23 cellular contexts compared by ENCODE assay signal in genomic region chrX:48513670-48514069, GRCh38. TPM values are rescaled to one million over a fixed set of nuclear protein-coding genes. Genes with fewer than 3 reads are reported as not detected.
DNase-seq lines count a peak whose midpoint lies in the region; ATAC-seq, FAIRE-seq and TF ChIP-seq lines count a peak whose summit lies in the region.
"Had no signal": no experiment of that assay in that cellular context is flagged by ENCODE, and none has a peak within 500 bp of the region (broad histone marks: within the 10 kb centered on the region; RNA-seq: fewer than 3 reads in every experiment).

No MANE protein-coding gene starts in this region.

- H3K27me3 Mint-ChIP-seq in mesothelial cell of epicardium (ENCODE audit: low read depth) = no peaks in the 10 kb centered on the region
- H3K27me3 Mint-ChIP-seq: B cell; CD4-positive, CD25-positive, alpha-beta regulatory T cell; CD8-positive, alpha-beta memory T cell had no signal

- intact Hi-C loops in K562 (cut with micrococcal nuclease) = no loop called here

- H2AFZ ChIP-seq in K562 (ENCODE audit: low read depth, low read length) = 0 out of 2 replicates have a peak overlapping the region, but pooled peaks have one; percentile 5
- H2AFZ ChIP-seq: GM23338 had no signal

- no peaks in the 10 kb centered on the region for H3K27me3 ChIP-seq in K562 (ENCODE audit: control insufficient read depth in 2 of 2, insufficient read depth in 2 of 2, low read length in 2 of 2)

- no peak for FAIRE-seq in K562 (lab: Jason Lieb, UNC)
- FAIRE-seq: G401.6, GM12891, H54 had no signal

- TF ChIP-seq CTCF in K562 (IDR thresholded peaks at IDR 0.05 in 2 of 3, conservative IDR thresholded peaks at IDR 0.05 in 1 of 3; ENCODE audit: insufficient read depth in 2 of 3, low read depth in 1 of 3, low read length in 3 of 3) = no peak
- TF ChIP-seq CTCF in mesothelial cell of epicardium (IDR thresholded peaks at IDR 0.05; ENCODE audit: unreplicated experiment) = no peak

- ATAC-seq in K562 = peak; percentile 32
- no peak for ATAC-seq in stimulated activated effector memory CD8-positive, alpha-beta T cell treated with anti-CD3 and anti-CD28 coated beads, Interleukin-12 subunit alpha, Interleukin-12 subunit beta, amount 100 ng/mL, for 72 hours
- ATAC-seq: GM23338 had no signal

- DNase-seq in ELF-1 (ENCODE audit: low read depth, low spot score) (peak; percentile 48), K562 (ENCODE audit: extremely low read depth in 1 of 4, low spot score in 3 of 4) (peak; percentile 18 to 43 (median 26)), islet precursor cell (peak; percentile 68), NCI-H187 (lab: John Stamatoyannopoulos, UW) (no peak), NCI-H2227 (lab: John Stamatoyannopoulos, UW; ENCODE audit: unreplicated experiment) (no peak), mesothelial cell of epicardium (ENCODE audit: low spot score in 2 of 2, unreplicated experiment in 2 of 2) (no peak)
- DNase-seq in stimulated activated effector memory CD8-positive, alpha-beta T cell treated with anti-CD3 and anti-CD28 coated beads, Interleukin-12 subunit alpha, Interleukin-12 subunit beta, amount 100 ng/mL, for 72 hours (ENCODE audit: low spot score in 2 of 2) = no peak
- DNase-seq: C1 segment of cervical spinal cord; CD4-positive, CD25-positive, alpha-beta regulatory T cell; CD8-positive, alpha-beta memory T cell; COR-L47; DMS 273 treated with DMSO at 0.1 percent for 48 hours; DMS53; DND-41; EL; HCEC 1CT had no signal

- TF ChIP-seq POLR2A in K562 (conservative IDR thresholded peaks at IDR 0.05) = no peak

- POLR2A ChIA-PET in K562 (lab: Yijun Ruan, JAX) = no interaction called here

- H3K27ac ChIP-seq in K562 (ENCODE audit: extremely low read depth, low read depth, low read length) = no peak overlapping the region
- H3K27ac ChIP-seq: HL-60 had no signal

- H3K27ac Mint-ChIP-seq in stimulated activated effector memory CD8-positive, alpha-beta T cell treated with anti-CD3 and anti-CD28 coated beads, Interleukin-12 subunit alpha, Interleukin-12 subunit beta, amount 100 ng/mL, for 72 hours = peak overlapping the region; percentile 40
- H3K27ac Mint-ChIP-seq in mesothelial cell of epicardium = no peak overlapping the region
- H3K27ac Mint-ChIP-seq: B cell; CD4-positive, CD25-positive, alpha-beta regulatory T cell; GM23338 had no signal

- H3K79me2 ChIP-seq in K562 (ENCODE audit: control insufficient read depth, insufficient read depth, low read length) = no peaks in the 10 kb centered on the region

- H3K4me1 Mint-ChIP-seq in stimulated activated effector memory CD8-positive, alpha-beta T cell treated with anti-CD3 and anti-CD28 coated beads, Interleukin-12 subunit alpha, Interleukin-12 subunit beta, amount 100 ng/mL, for 72 hours = peaks cover 39% of the 10 kb centered on the region
- peaks cover 6% of the 10 kb centered on the region for H3K4me1 Mint-ChIP-seq in mesothelial cell of epicardium

- no peak for TF ChIP-seq EP300 in K562 (IDR thresholded peaks at IDR 0.05; ENCODE audit: low read length)

- in situ Hi-C loops in K562 (cut with MboI) = no loop called here

- peaks cover 4% of the 10 kb centered on the region for H3K9me1 ChIP-seq in K562 (ENCODE audit: control insufficient read depth, insufficient read depth, low read length)

- no peak overlapping the region for H3K4me3 Mint-ChIP-seq in stimulated activated effector memory CD8-positive, alpha-beta T cell treated with anti-CD3 and anti-CD28 coated beads, Interleukin-12 subunit alpha, Interleukin-12 subunit beta, amount 100 ng/mL, for 72 hours
- no peak overlapping the region for H3K4me3 Mint-ChIP-seq in mesothelial cell of epicardium
- H3K4me3 Mint-ChIP-seq: B cell, GM23338 had no signal

- H3K36me3 ChIP-seq in K562 (ENCODE audit: control insufficient read depth, insufficient read depth, low read length) = no peaks in the 10 kb centered on the region; the same call in 2 of the 3 replicates

- 5% methylated on average over 4 of the region's 4 CpGs for WGBS in K562 (ENCODE audit: insufficient coverage, low coverage, missing lambda C conversion rate)

- no peaks in the 10 kb centered on the region for H3K9me3 Mint-ChIP-seq in stimulated activated effector memory CD8-positive, alpha-beta T cell treated with anti-CD3 and anti-CD28 coated beads, Interleukin-12 subunit alpha, Interleukin-12 subunit beta, amount 100 ng/mL, for 72 hours
- H3K9me3 Mint-ChIP-seq in mesothelial cell of epicardium = peaks cover 17% of the 10 kb centered on the region
- H3K9me3 Mint-ChIP-seq: CD4-positive, CD25-positive, alpha-beta regulatory T cell; CD8-positive, alpha-beta memory T cell; GM23338 had no signal

- peaks cover 17 to 42% of the 10 kb centered on the region in 2 experiments; a peak in 4 of 5 replicates for H3K4me1 ChIP-seq in K562 (replicated peaks in 1 of 2; ENCODE audit: control insufficient read depth in 2 of 2, insufficient read depth in 2 of 2, low read length in 2 of 2)

- peak overlapping the region; percentile 36 for H3K4me2 ChIP-seq in K562 (ENCODE audit: insufficient read depth, low read length)
- H3K4me2 ChIP-seq: GM23338 had no signal

- TF ChIP-seq RAD21 in K562 (CRISPR knock-in tag; conservative IDR thresholded peaks at IDR 0.05 in 1 of 2, IDR thresholded peaks at IDR 0.05 in 1 of 2) = no peak

- H4K20me1 ChIP-seq in K562 (replicated peaks; ENCODE audit: control insufficient read depth, insufficient read depth, low read length) = no peaks in the 10 kb centered on the region

- CTCF ChIA-PET in K562 (lab: Yijun Ruan, JAX; ENCODE audit: low intra/inter-chr PET ratio) = no interaction called here

- BruUV-seq in K562 (replicated peaks; lab: Mats Ljungman, UMichigan) = no TSS peak

- peak overlapping the region in 1 of 2 experiments; percentile 64; a peak in 1 of 4 replicates for H3K9ac ChIP-seq in K562 (ENCODE audit: insufficient read depth in 1 of 2, low read depth in 2 of 2, low read length in 2 of 2)

- H3K4me3 ChIP-seq in K562 = no peak overlapping the region
- H3K4me3 ChIP-seq: GM23338 had no signal

- H3K36me3 Mint-ChIP-seq in stimulated activated effector memory CD8-positive, alpha-beta T cell treated with anti-CD3 and anti-CD28 coated beads, Interleukin-12 subunit alpha, Interleukin-12 subunit beta, amount 100 ng/mL, for 72 hours = peaks cover 17% of the 10 kb centered on the region
- H3K36me3 Mint-ChIP-seq in mesothelial cell of epicardium = peaks cover 9% of the 10 kb centered on the region

- H3K9me3 ChIP-seq in K562 (replicated peaks; ENCODE audit: control insufficient read depth, insufficient read depth, low read depth, low read length) = no peaks in the 10 kb centered on the region

RNA-seq across cellular contexts. Expression of gene PORCN, which starts 4.9 kb away (rescaled TPM):
- total RNA-seq in K562 (2011; cell fraction: chromatin; rRNA removed; ENCODE audit: low replicate concordance) = 9.4 and 19.6 TPM in 2 replicates
- 9.3 and 10.8 TPM in 2 replicates for total RNA-seq in K562 (2011; cell fraction: nucleolus; rRNA removed)
- 15.0 and 18.6 TPM in 2 replicates for total RNA-seq in K562 (2011; cell fraction: nucleoplasm; rRNA removed)
- total RNA-seq in K562 (2014; rRNA removed) (2.8 and 4.0 TPM in 2 replicates), K562 (2014; rRNA removed; fragmentation: Illumina TruSeq; extraction: Trizol) (1.9 and 2.0 TPM in 2 replicates), K562 (2015; rRNA removed; fragmentation: Illumina TruSeq; extraction: Trizol) (2.4 and 3.2 TPM in 2 replicates), K562 (2021) (4.4 and 4.7 TPM in 2 replicates), mesothelial cell of epicardium (9.7 to 11.0 TPM (median 10.1 TPM) in 3 replicates)
- polyA plus RNA-seq in K562 (2011; rRNA removed) (3.7 and 6.9 TPM in 2 replicates), K562 (2014; fragmentation: Illumina TruSeq; extraction: Trizol) (4.5 and 4.8 TPM in 2 replicates), K562 (2014; fragmentation: Nextera tagmentation; extraction: Ambion mirVana) (under 1 TPM; 0.34 to 0.62 TPM), K562 (2014; rRNA removed) (5.1 TPM in 2 replicates)
- polyA plus RNA-seq in K562 (2011; cell fraction: cytosol; rRNA removed) = 7.0 and 12.1 TPM in 2 replicates
- polyA plus RNA-seq in K562 (2011; cell fraction: nucleus; rRNA removed) = 18.5 and 23.1 TPM in 2 replicates
- polyA plus RNA-seq in K562 (2012) = 5.0 and 7.8 TPM in 2 replicates
- polyA minus RNA-seq in K562 (2011; rRNA and poly(A)+ RNA removed) = 2.0 and 2.5 TPM in 2 replicates
- polyA minus RNA-seq in K562 (2011; cell fraction: cytosol; rRNA and poly(A)+ RNA removed) = 4.1 and 8.1 TPM in 2 replicates
- polyA minus RNA-seq in K562 (2011; cell fraction: nucleus; rRNA and poly(A)+ RNA removed) = 4.7 and 5.3 TPM in 2 replicates

RNA-seq across cellular contexts. Expression of gene EBP, which starts 7.9 kb away (rescaled TPM):
- 184 and 489 TPM in 2 replicates for total RNA-seq in K562 (2011; cell fraction: chromatin; rRNA removed; ENCODE audit: low replicate concordance)
- 634 and 715 TPM in 2 replicates for total RNA-seq in K562 (2011; cell fraction: nucleolus; rRNA removed)
- 475 and 527 TPM in 2 replicates for total RNA-seq in K562 (2011; cell fraction: nucleoplasm; rRNA removed)
- 244 and 267 TPM in 2 replicates for total RNA-seq in K562 (2014; rRNA removed)
- total RNA-seq in K562 (2014; rRNA removed; fragmentation: Illumina TruSeq; extraction: Trizol) = 242 and 313 TPM in 2 replicates
- total RNA-seq in K562 (2015; rRNA removed; fragmentation: Illumina TruSeq; extraction: Trizol) = 219 and 244 TPM in 2 replicates
- total RNA-seq in K562 (2021) = 264 and 278 TPM in 2 replicates
- polyA plus RNA-seq in K562 (2011; rRNA removed) = 228 and 411 TPM in 2 replicates
- polyA plus RNA-seq in K562 (2011; cell fraction: cytosol; rRNA removed) = 623 and 681 TPM in 2 replicates
- polyA plus RNA-seq in K562 (2011; cell fraction: nucleus; rRNA removed) = 365 and 432 TPM in 2 replicates
- polyA plus RNA-seq in K562 (2012) = 242 and 270 TPM in 2 replicates
- 274 and 307 TPM in 2 replicates for polyA plus RNA-seq in K562 (2014; fragmentation: Illumina TruSeq; extraction: Trizol)
- polyA plus RNA-seq in K562 (2014; fragmentation: Nextera tagmentation; extraction: Ambion mirVana) = 100 to 1,000 TPM; 569 to 987 TPM
- 238 and 281 TPM in 2 replicates for polyA plus RNA-seq in K562 (2014; rRNA removed)
- 291 and 319 TPM in 2 replicates for polyA minus RNA-seq in K562 (2011; rRNA and poly(A)+ RNA removed)
- polyA minus RNA-seq in K562 (2011; cell fraction: cytosol; rRNA and poly(A)+ RNA removed) = 198 and 240 TPM in 2 replicates
- polyA minus RNA-seq in K562 (2011; cell fraction: nucleus; rRNA and poly(A)+ RNA removed) = 35.1 and 73.1 TPM in 2 replicates
- 48.9 to 52.2 TPM (median 50.2 TPM) in 3 replicates for total RNA-seq in mesothelial cell of epicardium

RNA-seq across cellular contexts. Expression of gene TBC1D25, which starts 25.8 kb away (rescaled TPM):
- total RNA-seq in K562 (2011; cell fraction: chromatin; rRNA removed; ENCODE audit: low replicate concordance) = 11.5 and 26.2 TPM in 2 replicates
- 15.1 and 16.5 TPM in 2 replicates for total RNA-seq in K562 (2011; cell fraction: nucleolus; rRNA removed)
- total RNA-seq in K562 (2011; cell fraction: nucleoplasm; rRNA removed) = 11.6 and 13.7 TPM in 2 replicates
- total RNA-seq in K562 (2014; rRNA removed) (5.4 and 6.7 TPM in 2 replicates), K562 (2014; rRNA removed; fragmentation: Illumina TruSeq; extraction: Trizol) (0.87 and 0.96 TPM in 2 replicates), K562 (2015; rRNA removed; fragmentation: Illumina TruSeq; extraction: Trizol) (1.5 and 2.0 TPM in 2 replicates), K562 (2021) (9.5 and 10.6 TPM in 2 replicates), mesothelial cell of epicardium (13.9 to 15.4 TPM (median 15.3 TPM) in 3 replicates)
- polyA plus RNA-seq in K562 (2011; rRNA removed) (3.9 and 7.1 TPM in 2 replicates), K562 (2014; fragmentation: Illumina TruSeq; extraction: Trizol) (6.1 and 7.5 TPM in 2 replicates), K562 (2014; fragmentation: Nextera tagmentation; extraction: Ambion mirVana) (under 1 TPM; 0.62 to 0.87 TPM), K562 (2014; rRNA removed) (5.4 and 6.2 TPM in 2 replicates)
- polyA plus RNA-seq in K562 (2011; cell fraction: cytosol; rRNA removed) = 5.5 and 7.5 TPM in 2 replicates
- polyA plus RNA-seq in K562 (2011; cell fraction: nucleus; rRNA removed) = 17.3 and 27.4 TPM in 2 replicates
- 6.9 and 8.7 TPM in 2 replicates for polyA plus RNA-seq in K562 (2012)
- polyA minus RNA-seq in K562 (2011; rRNA and poly(A)+ RNA removed) = 3.5 and 3.9 TPM in 2 replicates
- 4.7 and 13.4 TPM in 2 replicates for polyA minus RNA-seq in K562 (2011; cell fraction: cytosol; rRNA and poly(A)+ RNA removed)
- polyA minus RNA-seq in K562 (2011; cell fraction: nucleus; rRNA and poly(A)+ RNA removed) = 4.3 and 5.7 TPM in 2 replicates

RNA-seq across cellular contexts. Expression of gene FTSJ1, which starts 37.7 kb away (rescaled TPM):
- 42.8 and 61.0 TPM in 2 replicates for total RNA-seq in K562 (2011; cell fraction: chromatin; rRNA removed; ENCODE audit: low replicate concordance)
- 58.9 and 60.7 TPM in 2 replicates for total RNA-seq in K562 (2011; cell fraction: nucleolus; rRNA removed)
- 41.1 and 41.9 TPM in 2 replicates for total RNA-seq in K562 (2011; cell fraction: nucleoplasm; rRNA removed)
- total RNA-seq in K562 (2014; rRNA removed) (87.2 and 121 TPM in 2 replicates), K562 (2014; rRNA removed; fragmentation: Illumina TruSeq; extraction: Trizol) (54.7 and 60.1 TPM in 2 replicates), K562 (2015; rRNA removed; fragmentation: Illumina TruSeq; extraction: Trizol) (72.9 and 75.2 TPM in 2 replicates), K562 (2021) (85.0 and 87.3 TPM in 2 replicates), mesothelial cell of epicardium (37.5 to 42.2 TPM (median 42.1 TPM) in 3 replicates)
- polyA plus RNA-seq in K562 (2011; rRNA removed) (51.4 and 53.1 TPM in 2 replicates), K562 (2014; fragmentation: Illumina TruSeq; extraction: Trizol) (95.6 and 109 TPM in 2 replicates), K562 (2014; fragmentation: Nextera tagmentation; extraction: Ambion mirVana) (10 to 100 TPM; 12.2 to 17.4 TPM), K562 (2014; rRNA removed) (71.6 and 86.8 TPM in 2 replicates)
- polyA plus RNA-seq in K562 (2011; cell fraction: cytosol; rRNA removed) = 61.7 and 125 TPM in 2 replicates
- 119 and 153 TPM in 2 replicates for polyA plus RNA-seq in K562 (2011; cell fraction: nucleus; rRNA removed)
- 64.0 and 71.6 TPM in 2 replicates for polyA plus RNA-seq in K562 (2012)
- polyA minus RNA-seq in K562 (2011; rRNA and poly(A)+ RNA removed) = 18.1 and 25.3 TPM in 2 replicates
- 28.1 and 30.3 TPM in 2 replicates for polyA minus RNA-seq in K562 (2011; cell fraction: cytosol; rRNA and poly(A)+ RNA removed)
- polyA minus RNA-seq in K562 (2011; cell fraction: nucleus; rRNA and poly(A)+ RNA removed) = 33.3 and 33.4 TPM in 2 replicates

RNA-seq across cellular contexts. Expression of gene SLC38A5, which starts 43.6 kb away (rescaled TPM):
- total RNA-seq in K562 (2011; cell fraction: chromatin; rRNA removed; ENCODE audit: low replicate concordance) = 149 and 408 TPM in 2 replicates
- total RNA-seq in K562 (2011; cell fraction: nucleolus; rRNA removed) = 510 and 535 TPM in 2 replicates
- 308 and 339 TPM in 2 replicates for total RNA-seq in K562 (2011; cell fraction: nucleoplasm; rRNA removed)
- total RNA-seq in K562 (2014; rRNA removed) = 142 and 201 TPM in 2 replicates
- total RNA-seq in K562 (2014; rRNA removed; fragmentation: Illumina TruSeq; extraction: Trizol) = 72.6 and 88.6 TPM in 2 replicates
- total RNA-seq in K562 (2015; rRNA removed; fragmentation: Illumina TruSeq; extraction: Trizol) = 128 and 129 TPM in 2 replicates
- 213 and 228 TPM in 2 replicates for total RNA-seq in K562 (2021)
- 163 and 193 TPM in 2 replicates for polyA plus RNA-seq in K562 (2011; rRNA removed)
- polyA plus RNA-seq in K562 (2011; cell fraction: cytosol; rRNA removed) = 284 and 627 TPM in 2 replicates
- 364 and 581 TPM in 2 replicates for polyA plus RNA-seq in K562 (2011; cell fraction: nucleus; rRNA removed)
- polyA plus RNA-seq in K562 (2012) = 62.8 and 197 TPM in 2 replicates
- polyA plus RNA-seq in K562 (2014; fragmentation: Illumina TruSeq; extraction: Trizol) = 204 and 238 TPM in 2 replicates
- polyA plus RNA-seq in K562 (2014; fragmentation: Nextera tagmentation; extraction: Ambion mirVana) = 10 to 100 TPM in 1 of 2 experiments, 1 to 10 TPM in 1; 9.3 to 31.2 TPM
- polyA plus RNA-seq in K562 (2014; rRNA removed) = 199 and 251 TPM in 2 replicates
- 113 and 240 TPM in 2 replicates for polyA minus RNA-seq in K562 (2011; rRNA and poly(A)+ RNA removed)
- 150 and 177 TPM in 2 replicates for polyA minus RNA-seq in K562 (2011; cell fraction: cytosol; rRNA and poly(A)+ RNA removed)
- 42.9 and 49.0 TPM in 2 replicates for polyA minus RNA-seq in K562 (2011; cell fraction: nucleus; rRNA and poly(A)+ RNA removed)
- total RNA-seq in mesothelial cell of epicardium = 9.0 to 10.1 TPM (median 9.6 TPM) in 3 replicates
- total RNA-seq: HT1080 had no signal

Comparison
In these comparisons a context has a peak if more than half of its experiments do, and no peak if none do; other contexts are left out.
1. DNase-seq: peak in ELF-1 (single experiment), K562 (4 of 4) and islet precursor cell (single experiment); none in stimulated activated effector memory CD8-positive, alpha-beta T cell treated with anti-CD3 and anti-CD28 coated beads, Interleukin-12 subunit alpha, Interleukin-12 subunit beta, amount 100 ng/mL, for 72 hours (0 of 2), NCI-H187 (0 of 2), NCI-H2227 (single experiment) and mesothelial cell of epicardium (0 of 2).